ENCODE assay signal across 28 cellular contexts in the genomic region with DNA sequence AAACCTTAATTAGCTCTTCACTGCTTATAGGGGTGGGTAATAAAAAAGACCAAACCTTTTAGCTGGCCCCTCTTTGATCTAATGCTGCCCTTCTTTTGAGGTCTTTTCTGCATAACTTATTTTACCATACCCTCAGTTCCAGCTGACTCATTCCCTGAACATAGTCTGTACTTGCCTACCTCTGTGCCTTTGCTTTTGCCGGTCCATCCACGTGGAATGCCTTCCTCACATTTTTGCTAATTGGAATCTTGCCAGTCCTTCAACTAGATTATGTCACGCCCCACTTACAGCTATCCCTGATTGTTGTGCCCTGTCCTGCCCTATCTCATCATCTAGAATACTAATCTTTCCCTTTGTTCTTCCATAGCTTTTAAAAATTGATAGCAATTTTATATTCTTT. TPM values are rescaled to one million over a fixed set of nuclear protein-coding genes. Genes with fewer than 3 reads are reported as not detected.
DNase-seq lines count a peak whose midpoint lies in the region; ATAC-seq, FAIRE-seq and TF ChIP-seq lines count a peak whose summit lies in the region.
"Had no signal": no experiment of that assay in that cellular context is flagged by ENCODE, and none has a peak within 500 bp of the region (broad histone marks: within the 10 kb centered on the region; RNA-seq: fewer than 3 reads in every experiment).

No MANE protein-coding gene starts in this region.

- peak overlapping the region; percentile 17 for H3K4me3 Mint-ChIP-seq in MCF 10A (ENCODE audit: unreplicated experiment)
- H3K4me3 Mint-ChIP-seq in astrocyte (ENCODE audit: unreplicated experiment): peak overlapping the region; percentile 17
- no peak overlapping the region for H3K4me3 Mint-ChIP-seq in stimulated activated naive B cell treated with anti-CD40 and anti-IgM and Interleukin-4, amounts not matched to agents 10 μg/mL and 1 μg/mL and 100 μg/mL, for 72 hours
- H3K4me3 Mint-ChIP-seq in T-helper 2 cell treated with Interferon-gamma antibody and Interleukin-4, amounts not matched to agents 5 μg/mL and 100 μg/mL, for 36 hours: no peak overlapping the region

- H3K9ac ChIP-seq in astrocyte (ENCODE audit: low read length): no peak overlapping the region

- H2AFZ ChIP-seq in astrocyte (ENCODE audit: low read depth, low read length): no peak overlapping the region

- no TSS peak for BruUV-seq in MCF 10A (replicated peaks; lab: Mats Ljungman, UMichigan)

- H3K4me1 Mint-ChIP-seq in MCF 10A (ENCODE audit: insufficient read depth, unreplicated experiment) (peaks cover 30% of the 10 kb centered on the region), astrocyte (ENCODE audit: low read depth, unreplicated experiment) (peaks cover 22% of the 10 kb centered on the region)
- peaks cover 0 to 5% of the 10 kb centered on the region in 2 donors for H3K4me1 Mint-ChIP-seq in stimulated activated naive B cell treated with anti-CD40 and anti-IgM and Interleukin-4, amounts not matched to agents 10 μg/mL and 1 μg/mL and 100 μg/mL, for 72 hours
- peaks cover 22% of the 10 kb centered on the region for H3K4me1 Mint-ChIP-seq in T-helper 2 cell treated with Interferon-gamma antibody and Interleukin-4, amounts not matched to agents 5 μg/mL and 100 μg/mL, for 36 hours (ENCODE audit: low read depth)

- ATAC-seq in stimulated activated naive B cell treated with anti-CD40 and anti-IgM and Interleukin-4, amounts not matched to agents 10 μg/mL and 1 μg/mL and 100 μg/mL, for 72 hours (replicated peaks): no peak
- no peak for ATAC-seq in HG02678 (IDR thresholded peaks at IDR 0.05; ENCODE audit: unreplicated experiment)
- ATAC-seq: left lobe of liver, mucosa of descending colon had no signal

- no peaks in the 10 kb centered on the region for H3K9me3 Mint-ChIP-seq in MCF 10A (ENCODE audit: unreplicated experiment)
- no peaks in the 10 kb centered on the region for H3K9me3 Mint-ChIP-seq in astrocyte (ENCODE audit: unreplicated experiment)
- H3K9me3 Mint-ChIP-seq in stimulated activated naive B cell treated with anti-CD40 and anti-IgM and Interleukin-4, amounts not matched to agents 10 μg/mL and 1 μg/mL and 100 μg/mL, for 72 hours: no peaks in the 10 kb centered on the region
- no peaks in the 10 kb centered on the region for H3K9me3 Mint-ChIP-seq in T-helper 2 cell treated with Interferon-gamma antibody and Interleukin-4, amounts not matched to agents 5 μg/mL and 100 μg/mL, for 36 hours

- no peaks in the 10 kb centered on the region for H3K4me1 ChIP-seq in breast epithelium
- H3K4me1 ChIP-seq in astrocyte (ENCODE audit: insufficient read depth, low read length): peaks cover 6% of the 10 kb centered on the region
- H3K4me1 ChIP-seq: ascending aorta, colonic mucosa, HAP-1 had no signal

- H3K27ac Mint-ChIP-seq in MCF 10A (ENCODE audit: low read depth, unreplicated experiment): peak overlapping the region; percentile 63
- H3K27ac Mint-ChIP-seq in astrocyte (ENCODE audit: unreplicated experiment): peak overlapping the region; percentile 53
- peak overlapping the region; percentile 21 for H3K27ac Mint-ChIP-seq in stimulated activated naive B cell treated with anti-CD40 and anti-IgM and Interleukin-4, amounts not matched to agents 10 μg/mL and 1 μg/mL and 100 μg/mL, for 72 hours
- H3K27ac Mint-ChIP-seq in T-helper 2 cell treated with Interferon-gamma antibody and Interleukin-4, amounts not matched to agents 5 μg/mL and 100 μg/mL, for 36 hours: no peak overlapping the region

- H3K27me3 Mint-ChIP-seq in MCF 10A (ENCODE audit: insufficient read depth, unreplicated experiment) (no peaks in the 10 kb centered on the region), astrocyte (ENCODE audit: low read depth, unreplicated experiment) (no peaks in the 10 kb centered on the region)
- H3K27me3 Mint-ChIP-seq in stimulated activated naive B cell treated with anti-CD40 and anti-IgM and Interleukin-4, amounts not matched to agents 10 μg/mL and 1 μg/mL and 100 μg/mL, for 72 hours: no peaks in the 10 kb centered on the region
- no peaks in the 10 kb centered on the region for H3K27me3 Mint-ChIP-seq in T-helper 2 cell treated with Interferon-gamma antibody and Interleukin-4, amounts not matched to agents 5 μg/mL and 100 μg/mL, for 36 hours (ENCODE audit: low read depth)

- H3K27ac ChIP-seq in breast epithelium: no peak overlapping the region
- H3K27ac ChIP-seq in astrocyte (ENCODE audit: low read depth, low read length): no peak overlapping the region
- H3K27ac ChIP-seq: ascending aorta, C4-2B, colonic mucosa, HL-60, neutrophil, suprapubic skin had no signal

- no peak for FAIRE-seq in astrocyte (lab: Jason Lieb, UNC)
- FAIRE-seq: endometrium, frontal cortex had no signal

- POLR2A ChIA-PET in MCF 10A (lab: Yijun Ruan, JAX): interaction anchor here (0.9 to 11.4 kb wide), 14 partner anchors 9 to 155 kb away, joined by 3 to 154 read pairs (median 6); a partner anchor contains a TSS

- intact Hi-C loops in MCF 10A (cut with micrococcal nuclease): loop anchor here (1.0 kb wide), 1 partner anchor 45 kb away; a partner anchor contains a TSS
- intact Hi-C loops in breast epithelium (cut with DNase I; ENCODE audit: low total_unique reads): no loop called here

- no peak for TF ChIP-seq POLR2A in breast epithelium (IDR thresholded peaks at IDR 0.05)

- no peak overlapping the region for H3K4me2 ChIP-seq in astrocyte (ENCODE audit: low read length)

- TF ChIP-seq CTCF in MCF 10A (IDR thresholded peaks at IDR 0.05; ENCODE audit: unreplicated experiment): no peak
- no peak for TF ChIP-seq CTCF in breast epithelium (IDR thresholded peaks at IDR 0.05)
- TF ChIP-seq CTCF in astrocyte (IDR thresholded peaks at IDR 0.05; ENCODE audit: insufficient read depth, low read depth, low read length): no peak
- no peak for TF ChIP-seq CTCF in fibroblast of pulmonary artery (IDR thresholded peaks at IDR 0.05; ENCODE audit: low read length, missing control alignments)

- no peak overlapping the region for H3K4me3 ChIP-seq in breast epithelium
- H3K4me3 ChIP-seq in astrocyte (ENCODE audit: insufficient read depth, low read depth, low read length): no peak overlapping the region
- no peak overlapping the region for H3K4me3 ChIP-seq in fibroblast of pulmonary artery (replicated peaks; ENCODE audit: low read depth, low read length)
- H3K4me3 ChIP-seq: ascending aorta, colonic mucosa, HAP-1, mucosa of descending colon, suprapubic skin had no signal

- H3K36me3 Mint-ChIP-seq in MCF 10A (ENCODE audit: insufficient read depth, unreplicated experiment): peaks cover 94% of the 10 kb centered on the region
- peaks cover 25% of the 10 kb centered on the region for H3K36me3 Mint-ChIP-seq in astrocyte (ENCODE audit: low read depth, unreplicated experiment)
- H3K36me3 Mint-ChIP-seq in stimulated activated naive B cell treated with anti-CD40 and anti-IgM and Interleukin-4, amounts not matched to agents 10 μg/mL and 1 μg/mL and 100 μg/mL, for 72 hours: peaks cover 23 to 42% of the 10 kb centered on the region in 2 donors
- peaks cover 74% of the 10 kb centered on the region for H3K36me3 Mint-ChIP-seq in T-helper 2 cell treated with Interferon-gamma antibody and Interleukin-4, amounts not matched to agents 5 μg/mL and 100 μg/mL, for 36 hours (ENCODE audit: low read depth)

- H4K20me1 ChIP-seq in astrocyte (ENCODE audit: insufficient read depth, low read length): peaks cover 35% of the 10 kb centered on the region

- H3K36me3 ChIP-seq in breast epithelium (peaks cover 16% of the 10 kb centered on the region), astrocyte (ENCODE audit: insufficient read depth, low read length) (peaks cover 47% of the 10 kb centered on the region)
- H3K36me3 ChIP-seq: colonic mucosa had no signal

- DNase-seq in MCF 10A (ENCODE audit: unreplicated experiment) (peak; percentile 86), breast epithelium (ENCODE audit: low spot score in 2 of 2) (no peak), astrocyte (ENCODE audit: low read depth) (peak; percentile 47), fibroblast of pulmonary artery (ENCODE audit: low read depth) (peak; percentile 17), NCI-H1930 (lab: John Stamatoyannopoulos, UW) (no peak)
- DNase-seq in stimulated activated naive B cell treated with anti-CD40 and anti-IgM and Interleukin-4, amounts not matched to agents 10 μg/mL and 1 μg/mL and 100 μg/mL, for 72 hours: no peak
- no peak for DNase-seq in T-helper 2 cell treated with Interferon-gamma antibody and Interleukin-4, amounts not matched to agents 5 μg/mL and 100 μg/mL, for 36 hours (ENCODE audit: low spot score)
- DNase-seq: activated CD4-positive, alpha-beta T cell treated with anti-CD3 and anti-CD28 coated beads for 4 hours; activated gamma-delta T cell; colonic mucosa; DMS153; mucosa of descending colon; MV-4-11; NCI-H187; NCI-H446; NK-92 treated with Interleukin-12 subunit alpha and Interleukin-12 subunit beta, amount 100 ng/mL, for 24 hours; retina had no signal

- CTCF ChIA-PET in MCF 10A (lab: Yijun Ruan, JAX): interaction anchor here (0.6 to 1.3 kb wide), 9 partner anchors 9 to 82 kb away, joined by 3 to 5 read pairs (median 3); a partner anchor contains a TSS

- no peaks in the 10 kb centered on the region for H3K27me3 ChIP-seq in breast epithelium
- H3K27me3 ChIP-seq in astrocyte (ENCODE audit: insufficient read depth, low read length): no peaks in the 10 kb centered on the region
- H3K27me3 ChIP-seq: ascending aorta, colonic mucosa, neutrophil, suprapubic skin had no signal

- H3K9me3 ChIP-seq in breast epithelium: no peaks in the 10 kb centered on the region
- no peaks in the 10 kb centered on the region for H3K9me3 ChIP-seq in astrocyte (ENCODE audit: insufficient read depth, low read depth, low read length)
- H3K9me3 ChIP-seq: ascending aorta, colonic mucosa, HAP-1, mucosa of descending colon, neutrophil, suprapubic skin had no signal

- H3K79me2 ChIP-seq in astrocyte (ENCODE audit: insufficient read depth, low read length): peaks cover 1% of the 10 kb centered on the region

RNA-seq across cellular contexts. Expression of a gene that starts 44.2 kb away (rescaled TPM):
- total RNA-seq in MCF 10A (2022): 78.3 and 97.2 TPM in 2 replicates
- total RNA-seq in breast epithelium: 10 to 100 TPM; 26.9 to 38.2 (median 28.5) TPM
- total RNA-seq in astrocyte: 56.2 and 58.5 TPM in 2 replicates

RNA-seq across cellular contexts. Expression of a gene that starts 44.8 kb away (rescaled TPM):
- 45.8 and 60.1 TPM in 2 replicates for total RNA-seq in MCF 10A (2022)
- 10 to 100 TPM in 2 of 3 donors, 1 to 10 TPM in 1; 6.9 to 17.1 (median 15.4) TPM for total RNA-seq in breast epithelium
- total RNA-seq in astrocyte: 47.8 and 59.8 TPM in 2 replicates

RNA-seq across cellular contexts. Expression of a gene that starts 56.7 kb away (rescaled TPM):
- total RNA-seq in MCF 10A (2022) (0.09 and 0.39 TPM in 2 replicates), breast epithelium (1 to 10 TPM in 1 of 3 donors, not detected in 2; 2.3 TPM), astrocyte (0.43 and 0.50 TPM in 2 replicates)
- total RNA-seq: A673, ascending aorta had no signal

Comparison
In these comparisons a context has a peak if more than half of its experiments do, and no peak if none do; other contexts are left out.
1. DNase-seq: peak in MCF 10A (single experiment), astrocyte (single experiment) and fibroblast of pulmonary artery (single experiment); none in breast epithelium (0 of 2), stimulated activated naive B cell treated with anti-CD40 and anti-IgM and Interleukin-4, amounts not matched to agents 10 μg/mL and 1 μg/mL and 100 μg/mL, for 72 hours (single experiment), T-helper 2 cell treated with Interferon-gamma antibody and Interleukin-4, amounts not matched to agents 5 μg/mL and 100 μg/mL, for 36 hours (single experiment) and NCI-H1930 (0 of 2).
2. H3K4me3 Mint-ChIP-seq: peak in MCF 10A (single experiment) and astrocyte (single experiment); none in stimulated activated naive B cell treated with anti-CD40 and anti-IgM and Interleukin-4, amounts not matched to agents 10 μg/mL and 1 μg/mL and 100 μg/mL, for 72 hours (0 of 2) and T-helper 2 cell treated with Interferon-gamma antibody and Interleukin-4, amounts not matched to agents 5 μg/mL and 100 μg/mL, for 36 hours (single experiment).